In genomic region chr19:35304036-35304435, GRCh38 we compare ENCODE assay signal across 1 cellular context.
TF ChIP-seq lines count a peak whose summit lies in the region.

No MANE protein-coding gene starts in this region.

TF ChIP-seq in H1, 55 proteins besides CTCF, POLR2A, EP300 and RAD21:
- TF ChIP-seq NRF1 (IDR thresholded peaks at IDR 0.05; ENCODE audit: low read depth, low read length) (no peak), TAF7 (optimal IDR thresholded peaks at IDR 0.05; ENCODE audit: borderline replicate concordance, low read depth, low read length) (no peak), TCF12 (IDR thresholded peaks at IDR 0.05; ENCODE audit: low read depth, low read length) (no peak)
TF ChIP-seq in H1: peak in this region for 0.
